ENCODE assay signal across 1 cellular context in genomic region chr10:114242235-114242634, GRCh38.
TF ChIP-seq lines count a peak whose summit lies in the region.

No MANE protein-coding gene starts in this region.

TF ChIP-seq in IMR-90, 13 proteins besides CTCF, POLR2A, EP300 and RAD21:
- no peak for TF ChIP-seq FOS (IDR thresholded peaks at IDR 0.05; ENCODE audit: low read depth, low read length)
- TF ChIP-seq NFE2L2 (IDR thresholded peaks at IDR 0.05; ENCODE audit: low read depth, low read length) = no peak
- TF ChIP-seq SMC3 (IDR thresholded peaks at IDR 0.05; ENCODE audit: low read depth, low read length) = no peak
- no peak for TF ChIP-seq CHD1 (IDR thresholded peaks at IDR 0.05; ENCODE audit: low read depth, low read length)
- TF ChIP-seq BHLHE40 (IDR thresholded peaks at IDR 0.05; ENCODE audit: low read depth, low read length) = no peak
- no peak for TF ChIP-seq MXI1 (IDR thresholded peaks at IDR 0.05; ENCODE audit: borderline replicate concordance, low read depth, low read length)
- TF ChIP-seq MAFK (IDR thresholded peaks at IDR 0.05; ENCODE audit: low read depth, low read length) = no peak
